In genomic region chr3:152236741-152237140, GRCh38 we compare ENCODE assay signal across 15 cellular contexts. TPM values are rescaled to one million over a fixed set of nuclear protein-coding genes. Genes with fewer than 3 reads are reported as not detected.
DNase-seq lines count a peak whose midpoint lies in the region; ATAC-seq, FAIRE-seq and TF ChIP-seq lines count a peak whose summit lies in the region.
"Had no signal": no experiment of that assay in that cellular context is flagged by ENCODE, and none has a peak within 500 bp of the region (broad histone marks: within the 10 kb centered on the region; RNA-seq: fewer than 3 reads in every experiment).

No MANE protein-coding gene starts in this region.

- peak; percentile 49 for FAIRE-seq in GM19239 (lab: Jason Lieb, UNC)
- FAIRE-seq: D721Med, islet of Langerhans had no signal

- no peak for ATAC-seq in GM21515 (IDR thresholded peaks at IDR 0.05; ENCODE audit: unreplicated experiment)
- no peak for ATAC-seq in mucosa of descending colon
- ATAC-seq: Panc1, pancreas had no signal

- H3K36me3 ChIP-seq in mucosa of descending colon (ENCODE audit: low read depth) = no peaks in the 10 kb centered on the region
- H3K36me3 ChIP-seq: pancreas had no signal

- intact Hi-C loops in mucosa of descending colon (cut with DNase I, micrococcal nuclease) = no loop called here

- no peak overlapping the region for H3K4me3 ChIP-seq in mucosa of descending colon
- H3K4me3 ChIP-seq: pancreas had no signal

- TF ChIP-seq CTCF in mucosa of descending colon (IDR thresholded peaks at IDR 0.05) = no peak

- peak; percentile 24 for DNase-seq in AG20443 (ENCODE audit: low spot score)
- no peak for DNase-seq in GM19239 (ENCODE audit: insufficient read length, low spot score)
- peak; percentile 13 for DNase-seq in SIG-M5 (lab: John Stamatoyannopoulos, UW)
- DNase-seq in fibroblast of gingiva (ENCODE audit: low read depth) = peak; percentile 44
- DNase-seq in DMS 273 (lab: John Stamatoyannopoulos, UW; ENCODE audit: unreplicated experiment) = no peak
- no peak for DNase-seq in NK-92 (lab: John Stamatoyannopoulos, UW; ENCODE audit: unreplicated experiment)
- no peak for DNase-seq in mucosa of descending colon
- DNase-seq: aorta; NCI-H1436; pancreas; stimulated activated CD4-positive, alpha-beta T cell treated with anti-CD3 and anti-CD28 coated beads, Interleukin-4, amount 100 ng/mL, for 4 hours had no signal

- H3K9me3 ChIP-seq in mucosa of descending colon = no peaks in the 10 kb centered on the region
- H3K9me3 ChIP-seq: pancreas had no signal

- H3K4me1 ChIP-seq in mucosa of descending colon (ENCODE audit: low read depth) = no peaks in the 10 kb centered on the region
- H3K4me1 ChIP-seq: pancreas had no signal

RNA-seq across cellular contexts. Expression of gene MBNL1, which starts 32.0 kb away (rescaled TPM):
- total RNA-seq in mucosa of descending colon = 100 to 1,000 TPM; 184 to 381 (median 215) TPM

Comparison
In these comparisons a context has a peak if more than half of its experiments do, and no peak if none do; other contexts are left out.
1. DNase-seq: peak in AG20443 (single experiment), SIG-M5 (single experiment) and fibroblast of gingiva (single experiment); none in GM19239 (single experiment), DMS 273 (single experiment), NK-92 (single experiment) and mucosa of descending colon (0 of 3).